27 cellular contexts compared by ENCODE assay signal in the genomic region with DNA sequence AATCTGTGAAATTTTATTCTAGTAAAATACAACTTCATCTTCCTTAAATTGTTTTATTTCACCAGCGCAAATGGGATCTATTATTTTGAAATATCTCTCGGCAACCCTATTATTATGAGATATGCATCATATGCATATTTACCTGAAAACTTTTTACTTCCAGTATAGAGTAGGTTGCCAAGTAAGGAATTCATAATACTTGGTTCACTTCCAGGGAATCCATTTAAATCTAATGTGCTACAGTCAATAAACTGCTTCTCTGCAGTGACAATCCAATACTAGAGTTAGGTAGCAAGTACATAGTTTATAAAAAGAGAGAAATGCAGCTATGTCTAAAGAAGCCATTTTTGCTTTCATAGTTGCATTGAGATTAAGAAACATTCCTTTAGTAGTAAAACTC.
"Had no signal": no experiment of that assay in that cellular context is flagged by ENCODE, and none has a peak within 500 bp of the region (broad histone marks: within the 10 kb centered on the region; RNA-seq: fewer than 3 reads in every experiment).

No MANE protein-coding gene starts in this region.

- H3K27me3 ChIP-seq: adrenal gland, body of pancreas, SJCRH30 had no signal

- H3K27ac Mint-ChIP-seq: activated CD8-positive, alpha-beta T cell treated with anti-CD3 and anti-CD28 coated beads, Interleukin-2, amount 10 ng/mL, durations not matched to agents 7 days and 5 days; activated naive CD4-positive, alpha-beta T cell treated with anti-CD3 and anti-CD28 coated beads for 36 hours; activated naive CD4-positive, alpha-beta T cell treated with anti-CD3 and anti-CD28 coated beads, Interleukin-2, amount 50 U/mL, for 72 hours; activated T-helper 1 cell treated with anti-CD3 and anti-CD28 coated beads, Interleukin-12 subunit alpha, Interleukin-12 subunit beta, Interleukin-2, Interleukin-4 antibody, amounts not matched to agents 30 ng/mL and 10 ng/mL and 1 ng/mL, durations not matched to agents 14 hours and 24 hours and 36 hours had no signal

- ATAC-seq: activated CD8-positive, alpha-beta T cell treated with anti-CD3 and anti-CD28 coated beads, Interleukin-2, amount 10 ng/mL, durations not matched to agents 7 days and 5 days; activated T-cell treated with anti-CD3 and anti-CD28 coated beads, Interleukin-2, amount 50 U/mL, for 4 hours; body of pancreas; K562 had no signal

- H3K9me3 ChIP-seq: adrenal gland, body of pancreas, SJCRH30 had no signal

- DNase-seq: activated CD4-positive, alpha-beta T cell treated with anti-CD3 and anti-CD28 coated beads for 1 hour; activated CD4-positive, alpha-beta T cell treated with anti-CD3 and anti-CD28 coated beads for 48 hours; activated CD4-positive, alpha-beta T cell treated with anti-CD3 and anti-CD28 coated beads, Interleukin-2, amount 50 U/mL, for 4 hours; activated CD4-positive, CD25-positive, alpha-beta regulatory T cell; activated CD8-positive, alpha-beta T cell treated with anti-CD3 and anti-CD28 coated beads, Interleukin-2, amount 10 ng/mL, durations not matched to agents 7 days and 5 days; activated gamma-delta T cell treated with Interleukin-2 at 50 U/mL for 16 hours; activated naive CD4-positive, alpha-beta T cell treated with anti-CD3 and anti-CD28 coated beads for 36 hours; activated T-cell treated with anti-CD3 and anti-CD28 coated beads, Interleukin-2, amount 50 U/mL, for 4 hours; adrenal gland; body of pancreas; central memory CD4-positive, alpha-beta T cell; NCI-H1436 treated with DMSO at 0.1 percent for 48 hours; NCI-H1694 treated with DMSO at 0.1 percent for 48 hours; NCI-H2029; NCI-H345; NCI-H524 treated with DMSO at 0.1 percent for 48 hours; SHP77; SJCRH30; SW 1271; T-helper 1 cell; T-helper 2 cell; T-helper 9 cell; WERI-Rb-1 had no signal

- H3K4me3 ChIP-seq: adrenal gland, body of pancreas, K562, SJCRH30, SK-N-MC had no signal

- H3K4me3 Mint-ChIP-seq: activated CD8-positive, alpha-beta T cell treated with anti-CD3 and anti-CD28 coated beads, Interleukin-2, amount 10 ng/mL, durations not matched to agents 7 days and 5 days; activated naive CD4-positive, alpha-beta T cell treated with anti-CD3 and anti-CD28 coated beads for 36 hours; activated T-cell treated with anti-CD3 and anti-CD28 coated beads, Interleukin-2, amount 50 U/mL, for 4 hours; activated T-helper 1 cell treated with anti-CD3 and anti-CD28 coated beads, Interleukin-12 subunit alpha, Interleukin-12 subunit beta, Interleukin-2, Interleukin-4 antibody, amounts not matched to agents 30 ng/mL and 10 ng/mL and 1 ng/mL, durations not matched to agents 14 hours and 24 hours and 36 hours had no signal

- H3K27ac ChIP-seq: adrenal gland, body of pancreas, SJCRH30, SK-N-MC, WERI-Rb-1 had no signal

- H3K9me3 Mint-ChIP-seq: activated naive CD4-positive, alpha-beta T cell treated with anti-CD3 and anti-CD28 coated beads for 36 hours; activated naive CD4-positive, alpha-beta T cell treated with anti-CD3 and anti-CD28 coated beads, Interleukin-2, amount 50 U/mL, for 72 hours; activated T-cell treated with anti-CD3 and anti-CD28 coated beads, Interleukin-2, amount 50 U/mL, for 4 hours; activated T-helper 1 cell treated with anti-CD3 and anti-CD28 coated beads, Interleukin-12 subunit alpha, Interleukin-12 subunit beta, Interleukin-2, Interleukin-4 antibody, amounts not matched to agents 30 ng/mL and 10 ng/mL and 1 ng/mL, durations not matched to agents 14 hours and 24 hours and 36 hours had no signal

- H3K36me3 ChIP-seq: adrenal gland had no signal

- H3K4me1 ChIP-seq: SJCRH30 had no signal

- H3K36me3 Mint-ChIP-seq: activated naive CD4-positive, alpha-beta T cell treated with anti-CD3 and anti-CD28 coated beads, Interleukin-2, amount 50 U/mL, for 72 hours had no signal
